In genomic region chr16:12853972-12854371, GRCh38 we compare ENCODE assay signal across 37 cellular contexts. TPM values are rescaled to one million over a fixed set of nuclear protein-coding genes. Genes with fewer than 3 reads are reported as not detected.
"Had no signal": no experiment of that assay in that cellular context is flagged by ENCODE, and none has a peak within 500 bp of the region (broad histone marks: within the 10 kb centered on the region; RNA-seq: fewer than 3 reads in every experiment).

No MANE protein-coding gene starts in this region.

- H3K9me3 Mint-ChIP-seq: activated CD4-positive, alpha-beta T cell treated with anti-CD3 and anti-CD28 coated beads, Interleukin-2, amount 10 ng/mL, durations not matched to agents 24 days and 14 days; activated CD8-positive, alpha-beta T cell treated with anti-CD3 and anti-CD28 coated beads for 36 hours; activated naive CD4-positive, alpha-beta T cell treated with anti-CD3 and anti-CD28 coated beads for 36 hours; activated T-helper 17 cell treated with anti-CD3 and anti-CD28 coated beads, Interleukin-2, amount 50 U/mL, for 72 hours; T-helper 2 cell treated with Interferon-gamma antibody and Interleukin-4, amounts not matched to agents 5 μg/mL and 100 μg/mL, for 36 hours had no signal

- H3K4me3 Mint-ChIP-seq: activated B cell treated with CpG ODN at 0.5 μM for 24 hours; activated CD4-positive, alpha-beta memory T cell treated with anti-CD3 and anti-CD28 coated beads for 36 hours; activated CD4-positive, alpha-beta T cell treated with anti-CD3 and anti-CD28 coated beads, Interleukin-2, amount 10 ng/mL, durations not matched to agents 24 days and 14 days; activated CD8-positive, alpha-beta T cell treated with anti-CD3 and anti-CD28 coated beads for 36 hours; activated naive CD4-positive, alpha-beta T cell treated with anti-CD3 and anti-CD28 coated beads for 36 hours; activated naive CD8-positive, alpha-beta T cell treated with anti-CD3 and anti-CD28 coated beads for 36 hours; activated T-cell treated with anti-CD3 and anti-CD28 coated beads, Interleukin-2, amount 50 U/mL, for 4 hours; activated T-cell treated with anti-CD3 and anti-CD28 coated beads, Interleukin-2, amount 50 U/mL, for 72 hours; activated T-helper 1 cell treated with anti-CD3 and anti-CD28 coated beads, Interleukin-12 subunit alpha, Interleukin-12 subunit beta, Interleukin-2, Interleukin-4 antibody, amounts not matched to agents 30 ng/mL and 10 ng/mL and 1 ng/mL, durations not matched to agents 14 hours and 24 hours and 36 hours; activated T-helper 17 cell treated with anti-CD3 and anti-CD28 coated beads, Interleukin-2, amount 50 U/mL, for 72 hours; T-helper 2 cell treated with Interferon-gamma antibody and Interleukin-4, amounts not matched to agents 5 μg/mL and 100 μg/mL, for 36 hours had no signal

- H3K4me3 ChIP-seq: adrenal gland, body of pancreas, breast epithelium had no signal

- H3K27ac Mint-ChIP-seq: activated B cell treated with CpG ODN at 0.5 μM for 24 hours; activated CD4-positive, alpha-beta memory T cell treated with anti-CD3 and anti-CD28 coated beads for 36 hours; activated CD4-positive, alpha-beta T cell treated with anti-CD3 and anti-CD28 coated beads, Interleukin-2, amount 10 ng/mL, durations not matched to agents 24 days and 14 days; activated CD8-positive, alpha-beta T cell treated with anti-CD3 and anti-CD28 coated beads for 36 hours; activated naive CD4-positive, alpha-beta T cell treated with anti-CD3 and anti-CD28 coated beads for 36 hours; activated naive CD4-positive, alpha-beta T cell treated with anti-CD3 and anti-CD28 coated beads, Interleukin-2, amount 50 U/mL, for 72 hours; activated naive CD8-positive, alpha-beta T cell treated with anti-CD3 and anti-CD28 coated beads for 36 hours; activated T-cell treated with anti-CD3 and anti-CD28 coated beads, Interleukin-2, amount 50 U/mL, for 72 hours; activated T-helper 1 cell treated with anti-CD3 and anti-CD28 coated beads, Interleukin-12 subunit alpha, Interleukin-12 subunit beta, Interleukin-2, Interleukin-4 antibody, amounts not matched to agents 30 ng/mL and 10 ng/mL and 1 ng/mL, durations not matched to agents 14 hours and 24 hours and 36 hours; activated T-helper 17 cell treated with anti-CD3 and anti-CD28 coated beads, Interleukin-2, amount 50 U/mL, for 72 hours; T-helper 2 cell treated with Interferon-gamma antibody and Interleukin-4, amounts not matched to agents 5 μg/mL and 100 μg/mL, for 36 hours had no signal

- DNase-seq: activated B cell treated with CpG ODN at 0.5 μM for 24 hours; activated CD4-positive, alpha-beta memory T cell treated with anti-CD3 and anti-CD28 coated beads for 36 hours; activated CD4-positive, alpha-beta T cell treated with anti-CD3 and anti-CD28 coated beads for 4 hours; activated CD4-positive, alpha-beta T cell treated with anti-CD3 and anti-CD28 coated beads, Interleukin-2, amount 10 ng/mL, durations not matched to agents 24 days and 14 days; activated CD4-positive, alpha-beta T cell treated with anti-CD3 and anti-CD28 coated beads, Interleukin-2, amount 50 U/mL, for 1 hour; activated CD4-positive, alpha-beta T cell treated with anti-CD3 and anti-CD28 coated beads, Interleukin-2, amount 50 U/mL, for 4 hours; activated CD4-positive, CD25-positive, alpha-beta regulatory T cell treated with anti-CD3 and anti-CD28 coated beads, Interleukin-2, amount 50 U/mL, for 72 hours; activated CD8-positive, alpha-beta memory T cell treated with anti-CD3 and anti-CD28 coated beads, Interleukin-2, amount 50 U/mL, for 4 hours; activated CD8-positive, alpha-beta T cell treated with anti-CD3 and anti-CD28 coated beads for 36 hours; activated effector memory CD4-positive, alpha-beta T cell treated with anti-CD3 and anti-CD28 coated beads, Interleukin-2, amount 50 U/mL, for 16 hours; activated gamma-delta T cell treated with Interleukin-2 at 50 U/mL for 16 hours; activated naive CD4-positive, alpha-beta T cell; activated naive CD4-positive, alpha-beta T cell treated with anti-CD3 and anti-CD28 coated beads for 36 hours; activated naive CD4-positive, alpha-beta T cell treated with anti-CD3 and anti-CD28 coated beads, Interleukin-2, amount 50 U/mL, for 16 hours; activated naive CD8-positive, alpha-beta T cell treated with anti-CD3 and anti-CD28 coated beads for 36 hours; activated T-cell treated with anti-CD3 and anti-CD28 coated beads for 4 hours; activated T-cell treated with anti-CD3 and anti-CD28 coated beads, Interleukin-2, amount 50 U/mL, for 1 hour; activated T-cell treated with anti-CD3 and anti-CD28 coated beads, Interleukin-2, amount 50 U/mL, for 4 hours; activated T-cell treated with anti-CD3 and anti-CD28 coated beads, Interleukin-2, amount 50 U/mL, for 72 hours; adrenal gland; amniotic stem cell; aorta; body of pancreas; brain microvascular endothelial cell; central memory CD4-positive, alpha-beta T cell; T-helper 2 cell; T-helper 9 cell had no signal

- H3K36me3 Mint-ChIP-seq: activated CD4-positive, alpha-beta memory T cell treated with anti-CD3 and anti-CD28 coated beads for 36 hours; activated naive CD4-positive, alpha-beta T cell treated with anti-CD3 and anti-CD28 coated beads, Interleukin-2, amount 50 U/mL, for 72 hours; activated naive CD8-positive, alpha-beta T cell treated with anti-CD3 and anti-CD28 coated beads for 36 hours had no signal

- ATAC-seq: activated CD8-positive, alpha-beta T cell treated with anti-CD3 and anti-CD28 coated beads for 36 hours; activated naive CD4-positive, alpha-beta T cell treated with anti-CD3 and anti-CD28 coated beads, Interleukin-2, amount 50 U/mL, for 72 hours; activated T-cell treated with anti-CD3 and anti-CD28 coated beads, Interleukin-2, amount 50 U/mL, for 4 hours; activated T-cell treated with anti-CD3 and anti-CD28 coated beads, Interleukin-2, amount 50 U/mL, for 72 hours; activated T-helper 17 cell treated with anti-CD3 and anti-CD28 coated beads, Interleukin-2, amount 50 U/mL, for 72 hours; body of pancreas had no signal

- H3K27ac ChIP-seq: adrenal gland, body of pancreas, brain microvascular endothelial cell, breast epithelium, VCaP had no signal

- H3K27me3 ChIP-seq: adrenal gland, body of pancreas, brain microvascular endothelial cell, breast epithelium had no signal

- H3K4me1 ChIP-seq: adrenal gland, body of pancreas, breast epithelium had no signal

- H3K36me3 ChIP-seq: adrenal gland, brain microvascular endothelial cell, breast epithelium had no signal

- H3K27me3 Mint-ChIP-seq: activated CD4-positive, alpha-beta T cell treated with anti-CD3 and anti-CD28 coated beads, Interleukin-2, amount 10 ng/mL, durations not matched to agents 24 days and 14 days had no signal

- H3K4me1 Mint-ChIP-seq: activated B cell treated with CpG ODN at 0.5 μM for 24 hours; activated CD4-positive, alpha-beta T cell treated with anti-CD3 and anti-CD28 coated beads, Interleukin-2, amount 10 ng/mL, durations not matched to agents 24 days and 14 days; activated naive CD8-positive, alpha-beta T cell treated with anti-CD3 and anti-CD28 coated beads for 36 hours; activated T-helper 17 cell treated with anti-CD3 and anti-CD28 coated beads, Interleukin-2, amount 50 U/mL, for 72 hours had no signal

- FAIRE-seq: astrocyte, colon, TTC549 had no signal

- H3K9me3 ChIP-seq: adrenal gland, body of pancreas, breast epithelium had no signal

RNA-seq across cellular contexts. Expression of gene SHISA9, which starts 47.4 kb away (rescaled TPM):
- total RNA-seq: activated CD4-positive, alpha-beta T cell treated with anti-CD3 and anti-CD28 coated beads, Interleukin-2, amount 10 ng/mL, durations not matched to agents 24 days and 14 days; activated CD8-positive, alpha-beta memory T cell treated with anti-CD3 and anti-CD28 coated beads for 36 hours; activated CD8-positive, alpha-beta T cell treated with anti-CD3 and anti-CD28 coated beads for 36 hours; activated naive CD4-positive, alpha-beta T cell treated with anti-CD3 and anti-CD28 coated beads for 36 hours; activated naive CD8-positive, alpha-beta T cell treated with anti-CD3 and anti-CD28 coated beads for 36 hours had no signal
